In genomic region chr12:126107659-126108058, GRCh38 we compare ENCODE assay signal across 24 cellular contexts.
"Had no signal": no experiment of that assay in that cellular context is flagged by ENCODE, and none has a peak within 500 bp of the region (broad histone marks: within the 10 kb centered on the region; RNA-seq: fewer than 3 reads in every experiment).

No MANE protein-coding gene starts in this region.

- DNase-seq: IMR-90, Karpas-422, KG1, MG63, NCI-H1092, NCI-H1105 treated with DMSO at 0.1 percent for 48 hours, NCI-H1417 treated with DMSO at 0.1 percent for 48 hours, NCI-H146, NCI-H1694 treated with DMSO at 0.1 percent for 48 hours, NCI-H1930, NCI-H2081 treated with DMSO at 0.1 percent for 48 hours, NCI-H2171, NCI-H226, NCI-H446, NCI-H510A, NCI-H524 treated with DMSO at 0.1 percent for 48 hours, NCI-H69, PC-3, SHP77, SK-N-SH, SW 1271 had no signal

- H3K4me3 ChIP-seq: MG63 had no signal

- H3K27ac ChIP-seq: RWPE1 had no signal

- H3K9ac ChIP-seq: SK-N-SH had no signal

- ATAC-seq: HepG2, Panc1, PC-3 had no signal

- H3K9me3 ChIP-seq: MG63, SK-N-SH had no signal

- H3K27me3 ChIP-seq: MG63 had no signal

- H3K36me3 ChIP-seq: MG63 had no signal

- H3K4me2 ChIP-seq: SK-N-SH had no signal
